ENCODE assay signal across 26 cellular contexts in genomic region chr10:71124921-71125748, GRCh38.
A peak's percentile ranks its signal among the peaks of the same experiment; 100 is the strongest.
DNase-seq lines count a peak whose midpoint lies in the region; TF ChIP-seq lines count a peak whose summit lies in the region.
"Had no signal": no experiment of that assay in that cellular context is flagged by ENCODE, and none has a peak within 500 bp of the region (broad histone marks: within the 10 kb centered on the region; RNA-seq: fewer than 3 reads in every experiment).

No MANE protein-coding gene starts in this region.

- no peak for TF ChIP-seq CTCF in GM20000 (IDR thresholded peaks at IDR 0.05; ENCODE audit: extremely low read depth, missing control alignments)
- TF ChIP-seq CTCF in neural progenitor cell (IDR thresholded peaks at IDR 0.05) = no peak

- peaks cover 2% of the 10 kb centered on the region for H3K27me3 Mint-ChIP-seq in neural progenitor cell (ENCODE audit: insufficient read depth, low read depth)
- peaks cover 22% of the 10 kb centered on the region for H3K27me3 Mint-ChIP-seq in activated naive CD4-positive, alpha-beta T cell treated with anti-CD3 and anti-CD28 coated beads for 36 hours (ENCODE audit: low read depth)

- no peak overlapping the region for H3K27ac ChIP-seq in neural progenitor cell
- H3K27ac ChIP-seq: cardiac muscle cell, left lung, RWPE1, thoracic aorta had no signal

- H3K4me1 Mint-ChIP-seq in neural progenitor cell = peaks cover 27% of the 10 kb centered on the region
- H3K4me1 Mint-ChIP-seq in activated naive CD4-positive, alpha-beta T cell treated with anti-CD3 and anti-CD28 coated beads for 36 hours (ENCODE audit: low read depth) = peaks cover 8% of the 10 kb centered on the region

- in situ Hi-C loops in G401 (cut with HindIII; ENCODE audit: low sequenced_read_pairs) = no loop called here

- H2AFZ ChIP-seq in neural progenitor cell (replicated peaks) = no peak overlapping the region

- intact Hi-C loops in activated naive CD4-positive, alpha-beta T cell treated with anti-CD3 and anti-CD28 coated beads for 36 hours (cut with micrococcal nuclease) = no loop called here

- no peak overlapping the region for H3K4me2 ChIP-seq in neural progenitor cell

- no peaks in the 10 kb centered on the region for H3K36me3 ChIP-seq in neural progenitor cell
- H3K36me3 ChIP-seq: cardiac muscle cell, left lung, thoracic aorta had no signal

- peaks cover 6% of the 10 kb centered on the region for H3K9me3 ChIP-seq in neural progenitor cell (ENCODE audit: low read depth)
- H3K9me3 ChIP-seq: mucosa of descending colon had no signal

- no peaks in the 10 kb centered on the region for H3K27me3 ChIP-seq in neural progenitor cell
- H3K27me3 ChIP-seq: cardiac muscle cell had no signal

- H3K79me2 ChIP-seq in neural progenitor cell (ENCODE audit: low read depth) = no peaks in the 10 kb centered on the region

- CTCF ChIA-PET in activated naive CD4-positive, alpha-beta T cell treated with anti-CD3 and anti-CD28 coated beads for 36 hours (lab: Charles Lee) = no interaction called here

- no peaks in the 10 kb centered on the region for H4K20me1 ChIP-seq in neural progenitor cell (ENCODE audit: low read depth)

- H3F3A ChIP-seq in neural progenitor cell (ENCODE audit: low read depth) = no peaks in the 10 kb centered on the region

- H3K4me3 Mint-ChIP-seq in neural progenitor cell = no peak overlapping the region
- H3K4me3 Mint-ChIP-seq in activated naive CD4-positive, alpha-beta T cell treated with anti-CD3 and anti-CD28 coated beads for 36 hours = no peak overlapping the region
- H3K4me3 Mint-ChIP-seq: activated CD4-positive, alpha-beta memory T cell treated with anti-CD3 and anti-CD28 coated beads, Interleukin-2, amount 10 ng/mL, durations not matched to agents 7 days and 5 days; activated naive CD4-positive, alpha-beta T cell treated with anti-CD3 and anti-CD28 coated beads, Interleukin-2, amount 10 ng/mL, durations not matched to agents 7 days and 5 days; CD14-positive monocyte; dendritic cell treated with granulocyte-macrophage colony-stimulating factor and Interleukin-4, amounts not matched to agents 40 ng/mL and 50 ng/mL, for 4 days had no signal

- peak overlapping the region; percentile 64 for H3K27ac Mint-ChIP-seq in neural progenitor cell
- H3K27ac Mint-ChIP-seq in activated naive CD4-positive, alpha-beta T cell treated with anti-CD3 and anti-CD28 coated beads for 36 hours = no peak overlapping the region
- H3K27ac Mint-ChIP-seq: activated CD4-positive, alpha-beta memory T cell treated with anti-CD3 and anti-CD28 coated beads, Interleukin-2, amount 10 ng/mL, durations not matched to agents 7 days and 5 days; activated naive CD4-positive, alpha-beta T cell treated with anti-CD3 and anti-CD28 coated beads, Interleukin-2, amount 10 ng/mL, durations not matched to agents 7 days and 5 days; CD14-positive monocyte; dendritic cell treated with granulocyte-macrophage colony-stimulating factor and Interleukin-4, amounts not matched to agents 40 ng/mL and 50 ng/mL, for 4 days had no signal

- peaks cover 7% of the 10 kb centered on the region for H3K4me1 ChIP-seq in neural progenitor cell
- H3K4me1 ChIP-seq: left lung had no signal

- no peak overlapping the region for H3K4me3 ChIP-seq in neural progenitor cell
- H3K4me3 ChIP-seq: cardiac muscle cell, left lung, mucosa of descending colon, thoracic aorta had no signal

- no peaks in the 10 kb centered on the region for H3K36me3 Mint-ChIP-seq in neural progenitor cell
- no peaks in the 10 kb centered on the region for H3K36me3 Mint-ChIP-seq in activated naive CD4-positive, alpha-beta T cell treated with anti-CD3 and anti-CD28 coated beads for 36 hours (ENCODE audit: low read depth)
- H3K36me3 Mint-ChIP-seq: activated naive CD4-positive, alpha-beta T cell treated with anti-CD3 and anti-CD28 coated beads, Interleukin-2, amount 10 ng/mL, durations not matched to agents 7 days and 5 days; CD14-positive monocyte had no signal

- peak; percentile 5 for DNase-seq in AG20443 (ENCODE audit: low spot score)
- DNase-seq in GM20000 (ENCODE audit: low spot score) = peak; percentile 2
- peak; percentile 1 for DNase-seq in germinal center (ENCODE audit: low spot score)
- no peak for DNase-seq in neural progenitor cell (ENCODE audit: low spot score)
- no peak for DNase-seq in activated naive CD4-positive, alpha-beta T cell treated with anti-CD3 and anti-CD28 coated beads for 36 hours
- no peak for DNase-seq in activated CD4-positive, CD25-positive, alpha-beta regulatory T cell treated with anti-CD3 and anti-CD28 coated beads, Interleukin-2, amount 50 U/mL, for 72 hours
- DNase-seq in stimulated activated CD4-positive, alpha-beta T cell treated with anti-CD3 and anti-CD28 coated beads, Interleukin-15, amount 100 ng/mL, for 24 hours = no peak
- no peak for DNase-seq in G401 (ENCODE audit: low spot score)
- DNase-seq: activated CD4-positive, alpha-beta memory T cell treated with anti-CD3 and anti-CD28 coated beads, Interleukin-2, amount 10 ng/mL, durations not matched to agents 7 days and 5 days; activated naive CD4-positive, alpha-beta T cell treated with anti-CD3 and anti-CD28 coated beads, Interleukin-2, amount 10 ng/mL, durations not matched to agents 7 days and 5 days; activated T-cell treated with anti-CD3 and anti-CD28 coated beads, Interleukin-2, amount 50 U/mL, for 48 hours; amygdala; DMS53; GF-D8; mucosa of descending colon; NCI-H187 treated with DMSO at 0.1 percent for 48 hours; NCI-H446 treated with DMSO at 0.1 percent for 48 hours; stimulated activated CD4-positive, alpha-beta T cell treated with anti-CD3 and anti-CD28 coated beads, Interleukin-4, amount 100 ng/mL, for 1 hour; stimulated activated naive CD4-positive, alpha-beta T cell treated with Interleukin-2 at 50 U/mL for 16 hours; T1000 had no signal

- H3K9ac ChIP-seq in neural progenitor cell = no peak overlapping the region

- peaks cover 17% of the 10 kb centered on the region for H3K9me3 Mint-ChIP-seq in neural progenitor cell
- H3K9me3 Mint-ChIP-seq in activated naive CD4-positive, alpha-beta T cell treated with anti-CD3 and anti-CD28 coated beads for 36 hours = peaks cover 9% of the 10 kb centered on the region
- H3K9me3 Mint-ChIP-seq: activated CD4-positive, alpha-beta memory T cell treated with anti-CD3 and anti-CD28 coated beads, Interleukin-2, amount 10 ng/mL, durations not matched to agents 7 days and 5 days; activated naive CD4-positive, alpha-beta T cell treated with anti-CD3 and anti-CD28 coated beads, Interleukin-2, amount 10 ng/mL, durations not matched to agents 7 days and 5 days had no signal

Comparison
In these comparisons a context has a peak if more than half of its experiments do, and no peak if none do; other contexts are left out.
1. DNase-seq: peak in AG20443 (single experiment), GM20000 (single experiment) and germinal center (single experiment); none in neural progenitor cell (single experiment), activated naive CD4-positive, alpha-beta T cell treated with anti-CD3 and anti-CD28 coated beads for 36 hours (single experiment), activated CD4-positive, CD25-positive, alpha-beta regulatory T cell treated with anti-CD3 and anti-CD28 coated beads, Interleukin-2, amount 50 U/mL, for 72 hours (single experiment), stimulated activated CD4-positive, alpha-beta T cell treated with anti-CD3 and anti-CD28 coated beads, Interleukin-15, amount 100 ng/mL, for 24 hours (single experiment) and G401 (single experiment).